ENCODE assay signal across 13 cellular contexts in the genomic region with DNA sequence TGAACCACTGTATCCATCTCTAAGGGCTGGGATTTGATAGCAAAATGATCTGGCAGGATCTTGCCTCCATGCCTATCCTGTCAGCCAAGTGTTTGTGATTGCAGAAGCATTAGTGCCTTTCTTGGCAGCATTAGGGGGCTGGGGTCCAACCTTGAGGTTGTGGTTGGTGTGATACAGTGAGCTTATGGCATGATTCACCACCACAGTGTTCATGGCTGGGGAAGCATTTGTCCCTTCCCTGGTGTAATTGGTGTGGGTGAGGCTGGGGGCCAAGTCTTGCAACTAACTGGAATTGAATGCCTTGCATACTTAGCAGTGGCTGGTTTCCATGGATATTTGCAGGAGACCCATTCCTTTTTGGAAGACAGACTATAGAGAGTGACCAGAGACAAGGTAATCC.
A peak's percentile ranks its signal among the peaks of the same experiment; 100 is the strongest.
DNase-seq lines count a peak whose midpoint lies in the region; ATAC-seq and TF ChIP-seq lines count a peak whose summit lies in the region.
"Had no signal": no experiment of that assay in that cellular context is flagged by ENCODE, and none has a peak within 500 bp of the region (broad histone marks: within the 10 kb centered on the region; RNA-seq: fewer than 3 reads in every experiment).

No MANE protein-coding gene starts in this region.

- peaks cover 9% of the 10 kb centered on the region for H3K4me1 Mint-ChIP-seq in activated CD4-positive, alpha-beta memory T cell treated with anti-CD3 and anti-CD28 coated beads, Interleukin-2, amount 10 ng/mL, durations not matched to agents 7 days and 5 days

- POLR2A ChIA-PET in activated CD4-positive, alpha-beta memory T cell treated with anti-CD3 and anti-CD28 coated beads, Interleukin-2, amount 10 ng/mL, durations not matched to agents 7 days and 5 days (lab: Charles Lee), result no interaction called here

- peaks cover 5 to 41% (median 19%) of the 10 kb centered on the region in 3 donors for H3K4me1 ChIP-seq in gastroesophageal sphincter

- ATAC-seq in SK-N-SH treated with all-trans-retinoic acid at 6 μM for 48 hours (peak; percentile 71), gastroesophageal sphincter (peak; percentile 32), GM18858 (IDR thresholded peaks at IDR 0.05; ENCODE audit: unreplicated experiment) (no peak)

- no peak for TF ChIP-seq CTCF in gastroesophageal sphincter (IDR thresholded peaks at IDR 0.05)

- TF ChIP-seq POLR2A in gastroesophageal sphincter (IDR thresholded peaks at IDR 0.05), result no peak

- DNase-seq in GM04504 (ENCODE audit: low read depth) (peak; percentile 88), skeletal muscle cell (ENCODE audit: low read depth) (peak; percentile 97), caudate nucleus (lab: John Stamatoyannopoulos, UW) (no peak), activated gamma-delta T cell treated with Interleukin-2 at 50 U/mL for 16 hours (no peak)
- DNase-seq in activated CD4-positive, alpha-beta memory T cell treated with anti-CD3 and anti-CD28 coated beads, Interleukin-2, amount 10 ng/mL, durations not matched to agents 7 days and 5 days, result no peak
- DNase-seq: activated CD8-positive, alpha-beta memory T cell treated with anti-CD3 and anti-CD28 coated beads for 24 hours; erythroblast; KBM-7; lower lobe of right lung; NCI-H345 had no signal

- H3K9me3 Mint-ChIP-seq in activated CD4-positive, alpha-beta memory T cell treated with anti-CD3 and anti-CD28 coated beads, Interleukin-2, amount 10 ng/mL, durations not matched to agents 7 days and 5 days, result peaks cover 5% of the 10 kb centered on the region

- CTCF ChIA-PET in activated CD4-positive, alpha-beta memory T cell treated with anti-CD3 and anti-CD28 coated beads, Interleukin-2, amount 10 ng/mL, durations not matched to agents 7 days and 5 days (lab: Charles Lee), result no interaction called here

- no peak for TF ChIP-seq EP300 in gastroesophageal sphincter (IDR thresholded peaks at IDR 0.05)

- H3K36me3 ChIP-seq in gastroesophageal sphincter, result no peaks in the 10 kb centered on the region
- H3K36me3 ChIP-seq: lower lobe of right lung had no signal

- no peaks in the 10 kb centered on the region for H3K27me3 Mint-ChIP-seq in activated CD4-positive, alpha-beta memory T cell treated with anti-CD3 and anti-CD28 coated beads, Interleukin-2, amount 10 ng/mL, durations not matched to agents 7 days and 5 days

- no peak overlapping the region for H3K27ac ChIP-seq in gastroesophageal sphincter
- H3K27ac ChIP-seq in caudate nucleus (ENCODE audit: low read depth, low read length), result no peak overlapping the region
- H3K27ac ChIP-seq: lower lobe of right lung had no signal

- H3K27me3 ChIP-seq in gastroesophageal sphincter, result no peaks in the 10 kb centered on the region

- H3K9me3 ChIP-seq in gastroesophageal sphincter, result no peaks in the 10 kb centered on the region
- H3K9me3 ChIP-seq: lower lobe of right lung had no signal

- H3K36me3 Mint-ChIP-seq in activated CD4-positive, alpha-beta memory T cell treated with anti-CD3 and anti-CD28 coated beads, Interleukin-2, amount 10 ng/mL, durations not matched to agents 7 days and 5 days (ENCODE audit: low read depth), result no peaks in the 10 kb centered on the region

- H3K4me3 ChIP-seq in gastroesophageal sphincter, result no peak overlapping the region
- no peak overlapping the region for H3K4me3 ChIP-seq in skeletal muscle cell (ENCODE audit: low read depth, low read length)
- H3K4me3 ChIP-seq: lower lobe of right lung had no signal

- no peak overlapping the region for H3K27ac Mint-ChIP-seq in activated CD4-positive, alpha-beta memory T cell treated with anti-CD3 and anti-CD28 coated beads, Interleukin-2, amount 10 ng/mL, durations not matched to agents 7 days and 5 days

- no peak overlapping the region for H3K4me3 Mint-ChIP-seq in activated CD4-positive, alpha-beta memory T cell treated with anti-CD3 and anti-CD28 coated beads, Interleukin-2, amount 10 ng/mL, durations not matched to agents 7 days and 5 days

TF ChIP-seq in SK-N-SH treated with all-trans-retinoic acid at 6 μM for 48 hours, 23 proteins besides CTCF, POLR2A, EP300 and RAD21:
- TF ChIP-seq ZNF70 (CRISPR knock-in tag; IDR thresholded peaks at IDR 0.05) (no peak), ZNF8 (CRISPR knock-in tag; IDR thresholded peaks at IDR 0.05) (no peak), ARNTL (CRISPR knock-in tag; IDR thresholded peaks at IDR 0.05; ENCODE audit: borderline replicate concordance, low read depth) (no peak), GLIS3 (CRISPR knock-in tag; IDR thresholded peaks at IDR 0.05) (no peak), ISL1 (CRISPR knock-in tag; IDR thresholded peaks at IDR 0.05) (peak; percentile 63), TOX (CRISPR knock-in tag; IDR thresholded peaks at IDR 0.05; ENCODE audit: borderline replicate concordance) (no peak), OSR1 (CRISPR knock-in tag; IDR thresholded peaks at IDR 0.05) (no peak)
- TF ChIP-seq, protein P1, sequence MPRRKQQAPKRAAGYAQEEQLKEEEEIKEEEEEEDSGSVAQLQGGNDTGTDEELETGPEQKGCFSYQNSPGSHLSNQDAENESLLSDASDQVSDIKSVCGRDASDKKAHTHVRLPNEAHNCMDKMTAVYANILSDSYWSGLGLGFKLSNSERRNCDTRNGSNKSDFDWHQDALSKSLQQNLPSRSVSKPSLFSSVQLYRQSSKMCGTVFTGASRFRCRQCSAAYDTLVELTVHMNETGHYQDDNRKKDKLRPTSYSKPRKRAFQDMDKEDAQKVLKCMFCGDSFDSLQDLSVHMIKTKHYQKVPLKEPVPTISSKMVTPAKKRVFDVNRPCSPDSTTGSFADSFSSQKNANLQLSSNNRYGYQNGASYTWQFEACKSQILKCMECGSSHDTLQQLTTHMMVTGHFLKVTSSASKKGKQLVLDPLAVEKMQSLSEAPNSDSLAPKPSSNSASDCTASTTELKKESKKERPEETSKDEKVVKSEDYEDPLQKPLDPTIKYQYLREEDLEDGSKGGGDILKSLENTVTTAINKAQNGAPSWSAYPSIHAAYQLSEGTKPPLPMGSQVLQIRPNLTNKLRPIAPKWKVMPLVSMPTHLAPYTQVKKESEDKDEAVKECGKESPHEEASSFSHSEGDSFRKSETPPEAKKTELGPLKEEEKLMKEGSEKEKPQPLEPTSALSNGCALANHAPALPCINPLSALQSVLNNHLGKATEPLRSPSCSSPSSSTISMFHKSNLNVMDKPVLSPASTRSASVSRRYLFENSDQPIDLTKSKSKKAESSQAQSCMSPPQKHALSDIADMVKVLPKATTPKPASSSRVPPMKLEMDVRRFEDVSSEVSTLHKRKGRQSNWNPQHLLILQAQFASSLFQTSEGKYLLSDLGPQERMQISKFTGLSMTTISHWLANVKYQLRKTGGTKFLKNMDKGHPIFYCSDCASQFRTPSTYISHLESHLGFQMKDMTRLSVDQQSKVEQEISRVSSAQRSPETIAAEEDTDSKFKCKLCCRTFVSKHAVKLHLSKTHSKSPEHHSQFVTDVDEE (CRISPR knock-in tag; IDR thresholded peaks at IDR 0.05), result no peak
- TF ChIP-seq, protein P2, sequence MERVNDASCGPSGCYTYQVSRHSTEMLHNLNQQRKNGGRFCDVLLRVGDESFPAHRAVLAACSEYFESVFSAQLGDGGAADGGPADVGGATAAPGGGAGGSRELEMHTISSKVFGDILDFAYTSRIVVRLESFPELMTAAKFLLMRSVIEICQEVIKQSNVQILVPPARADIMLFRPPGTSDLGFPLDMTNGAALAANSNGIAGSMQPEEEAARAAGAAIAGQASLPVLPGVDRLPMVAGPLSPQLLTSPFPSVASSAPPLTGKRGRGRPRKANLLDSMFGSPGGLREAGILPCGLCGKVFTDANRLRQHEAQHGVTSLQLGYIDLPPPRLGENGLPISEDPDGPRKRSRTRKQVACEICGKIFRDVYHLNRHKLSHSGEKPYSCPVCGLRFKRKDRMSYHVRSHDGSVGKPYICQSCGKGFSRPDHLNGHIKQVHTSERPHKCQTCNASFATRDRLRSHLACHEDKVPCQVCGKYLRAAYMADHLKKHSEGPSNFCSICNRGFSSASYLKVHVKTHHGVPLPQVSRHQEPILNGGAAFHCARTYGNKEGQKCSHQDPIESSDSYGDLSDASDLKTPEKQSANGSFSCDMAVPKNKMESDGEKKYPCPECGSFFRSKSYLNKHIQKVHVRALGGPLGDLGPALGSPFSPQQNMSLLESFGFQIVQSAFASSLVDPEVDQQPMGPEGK (CRISPR knock-in tag; IDR thresholded peaks at IDR 0.05; ENCODE audit: borderline replicate concordance), result peak; percentile 99; the same call in 1 of the 2 replicates

Comparison
In these comparisons a context has a peak if more than half of its experiments do, and no peak if none do; other contexts are left out.
1. DNase-seq: peak in GM04504 (single experiment) and skeletal muscle cell (single experiment); none in activated CD4-positive, alpha-beta memory T cell treated with anti-CD3 and anti-CD28 coated beads, Interleukin-2, amount 10 ng/mL, durations not matched to agents 7 days and 5 days (single experiment), caudate nucleus (0 of 61) and activated gamma-delta T cell treated with Interleukin-2 at 50 U/mL for 16 hours (single experiment).